In genomic region chr1:156121005-156121404, GRCh38 we compare ENCODE assay signal across 1 cellular context.
TF ChIP-seq lines count a peak whose summit lies in the region.

No MANE protein-coding gene starts in this region.

TF ChIP-seq in IMR-90, 13 proteins besides CTCF, POLR2A, EP300 and RAD21:
- TF ChIP-seq BHLHE40 (IDR thresholded peaks at IDR 0.05; ENCODE audit: low read depth, low read length): peak; percentile 12; the same call in 1 of the 2 replicates
TF ChIP-seq in IMR-90: peak in this region for 1; not testable (repeated sequence) for 12.
